1 cellular context compared by ENCODE assay signal in genomic region chr6:28606424-28607391, GRCh38.
A peak's percentile ranks its signal among the peaks of the same experiment; 100 is the strongest.
TF ChIP-seq lines count a peak whose summit lies in the region.

No MANE protein-coding gene starts in this region.

TF ChIP-seq in HepG2, 621 proteins besides CTCF, POLR2A, EP300 and RAD21 (continued from another document and continues in another):
- TF ChIP-seq PAXIP1 (CRISPR knock-in tag; conservative IDR thresholded peaks at IDR 0.05) (peak; percentile 43; the same call in 1 of the 2 replicates), ZNF543 (CRISPR knock-in tag; IDR thresholded peaks at IDR 0.05) (no peak), ATM (IDR thresholded peaks at IDR 0.05; ENCODE audit: borderline replicate concordance) (no peak), ZNF570 (CRISPR knock-in tag; IDR thresholded peaks at IDR 0.05; ENCODE audit: borderline replicate concordance) (no peak), TBP (CRISPR knock-in tag; IDR thresholded peaks at IDR 0.05) (no peak), SMARCC2 (IDR thresholded peaks at IDR 0.05) (no peak), AKNA (CRISPR knock-in tag; IDR thresholded peaks at IDR 0.05; ENCODE audit: borderline replicate concordance) (no peak), KLF16 (CRISPR knock-in tag; IDR thresholded peaks at IDR 0.05) (peak in 1 of 2 experiments; percentile 60; a peak in 2 of 4 replicates), FOXA3 (CRISPR knock-in tag; IDR thresholded peaks at IDR 0.05) (peak; percentile 35; the same call in 1 of the 2 replicates), RAD51 (IDR thresholded peaks at IDR 0.05; ENCODE audit: borderline replicate concordance) (no peak), IRF9 (CRISPR knock-in tag; IDR thresholded peaks at IDR 0.05; ENCODE audit: borderline replicate concordance) (0 out of 2 replicates have a peak, but pooled peaks have one; percentile 31), NRL (CRISPR knock-in tag; IDR thresholded peaks at IDR 0.05; ENCODE audit: borderline replicate concordance) (peak; percentile 57; the same call in 1 of the 2 replicates), MYNN (CRISPR knock-in tag; IDR thresholded peaks at IDR 0.05; ENCODE audit: low read depth) (0 out of 2 replicates have a peak, but pooled peaks have one; percentile 57), TFDP1 (CRISPR knock-in tag; IDR thresholded peaks at IDR 0.05; ENCODE audit: borderline replicate concordance) (no peak), YY1 (IDR thresholded peaks at IDR 0.05; ENCODE audit: insufficient read depth, insufficient replicate concordance, low read depth, low read length) (peak; percentile 27), ZNF619 (CRISPR knock-in tag; IDR thresholded peaks at IDR 0.05) (0 out of 2 replicates have a peak, but pooled peaks have one; percentile 58), ZBTB7B (CRISPR knock-in tag; IDR thresholded peaks at IDR 0.05) (peak; percentile 82), HOXD1 (CRISPR knock-in tag; IDR thresholded peaks at IDR 0.05) (no peak), HOMEZ (CRISPR knock-in tag; IDR thresholded peaks at IDR 0.05; ENCODE audit: low read depth) (peak; percentile 45; the same call in 1 of the 2 replicates), MATR3 (CRISPR knock-in tag; IDR thresholded peaks at IDR 0.05) (no peak), ZKSCAN8 (CRISPR knock-in tag; IDR thresholded peaks at IDR 0.05; ENCODE audit: borderline replicate concordance) (peak; percentile 83; the same call in 1 of the 2 replicates), ZBTB46 (CRISPR knock-in tag; IDR thresholded peaks at IDR 0.05; ENCODE audit: borderline replicate concordance) (0 out of 2 replicates have a peak, but pooled peaks have one; percentile 65), RCOR2 (CRISPR knock-in tag; IDR thresholded peaks at IDR 0.05) (0 out of 2 replicates have a peak, but pooled peaks have one; percentile 42), ZNF121 (CRISPR knock-in tag; IDR thresholded peaks at IDR 0.05) (0 out of 2 replicates have a peak, but pooled peaks have one; percentile 10), PRDM10 (CRISPR knock-in tag; IDR thresholded peaks at IDR 0.05; ENCODE audit: low read depth) (0 out of 2 replicates have a peak, but pooled peaks have one; percentile 18), ZGPAT (CRISPR knock-in tag; IDR thresholded peaks at IDR 0.05) (peak; percentile 88), HDAC1 (CRISPR knock-in tag; IDR thresholded peaks at IDR 0.05) (peak; percentile 43; the same call in 1 of the 2 replicates)
